In the genomic region with DNA sequence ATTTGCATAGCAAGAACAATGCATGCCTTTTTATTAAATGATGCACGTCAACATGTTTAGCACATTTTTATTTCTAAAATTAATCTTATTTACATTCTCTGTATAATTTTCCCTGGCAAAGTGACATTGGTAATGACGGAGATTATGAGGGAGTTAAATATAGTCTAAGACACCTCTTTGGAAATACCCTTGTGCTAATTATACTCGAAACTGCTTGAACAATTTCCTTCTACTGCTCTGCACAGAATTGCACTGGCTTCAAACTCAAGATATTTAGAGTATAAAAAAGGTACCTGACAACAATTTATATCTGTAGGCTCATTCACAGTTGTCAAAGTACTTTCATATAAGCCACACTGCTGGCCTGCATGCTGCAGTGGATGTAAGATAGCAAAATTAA, we compare ENCODE assay signal across 9 cellular contexts.
"Had no signal": no experiment of that assay in that cellular context is flagged by ENCODE, and none has a peak within 500 bp of the region (broad histone marks: within the 10 kb centered on the region; RNA-seq: fewer than 3 reads in every experiment).

No MANE protein-coding gene starts in this region.

- FAIRE-seq: H1, H54, HTR-8/SVneo, K562 had no signal

- H2AFZ ChIP-seq: GM23338 had no signal

- H3K4me3 ChIP-seq: GM23338, K562 had no signal

- ATAC-seq: GM23338, K562 had no signal

- DNase-seq: H9, HCEC 1CT, IMR-90, KG1 had no signal

- H3K4me2 ChIP-seq: GM23338 had no signal
